Comparison of ENCODE assay signal across 8 cellular contexts in the genomic region with DNA sequence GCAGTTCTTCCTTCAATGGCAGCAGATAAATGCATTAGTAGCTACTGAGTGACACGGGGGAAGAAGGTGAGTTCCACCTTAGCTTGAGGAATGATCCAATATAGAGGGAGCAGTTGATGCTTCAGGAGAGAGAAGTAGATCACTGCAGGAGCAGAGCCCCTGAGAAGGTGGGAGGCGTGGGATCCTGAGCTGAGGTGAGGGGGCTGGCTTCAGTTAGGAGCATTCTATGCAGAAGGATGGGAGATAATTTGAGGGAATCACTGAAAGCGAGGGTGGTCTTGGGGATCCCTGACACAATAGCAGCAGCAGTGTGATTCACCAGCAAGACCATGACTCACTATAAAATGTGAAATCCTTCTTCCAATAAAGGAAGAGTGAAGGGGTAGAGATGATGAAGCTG.
"Had no signal": no experiment of that assay in that cellular context is flagged by ENCODE, and none has a peak within 500 bp of the region (broad histone marks: within the 10 kb centered on the region; RNA-seq: fewer than 3 reads in every experiment).

No MANE protein-coding gene starts in this region.

- DNase-seq: GM23248, GOT3, H7, HFFc6, KBM-7 had no signal

- H3K4me3 ChIP-seq: GM23248, HAP-1 had no signal

- ATAC-seq: HCT116, HepG2 had no signal
